8 cellular contexts compared by ENCODE assay signal in the genomic region with DNA sequence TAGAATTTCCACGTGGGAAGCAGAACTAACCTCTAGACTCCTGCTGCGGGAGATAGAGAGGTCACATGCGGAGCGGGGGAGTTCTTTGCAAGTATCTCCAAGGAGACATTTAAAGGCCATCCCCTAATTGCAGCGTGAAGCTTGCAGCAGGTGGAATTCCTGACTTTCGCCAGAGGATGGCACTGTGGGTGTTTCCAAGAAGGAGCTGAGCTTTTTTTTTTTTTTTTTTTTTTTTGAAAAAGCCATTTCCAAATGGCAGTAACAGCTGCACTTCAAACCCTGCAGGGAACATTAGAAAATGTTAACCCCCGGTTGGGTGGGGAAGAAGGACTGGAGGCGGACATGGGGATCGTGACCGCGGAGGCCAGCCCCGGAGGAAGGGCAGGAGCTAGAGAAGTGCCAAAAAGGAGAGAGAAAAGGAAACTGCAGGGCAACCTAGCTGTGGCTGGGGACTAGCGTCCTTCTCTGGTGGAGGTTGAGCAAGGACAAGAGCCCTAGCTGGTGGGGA.
DNase-seq lines count a peak whose midpoint lies in the region; ATAC-seq and TF ChIP-seq lines count a peak whose summit lies in the region.

No MANE protein-coding gene starts in this region.

- no peak overlapping the region for H3K4me3 Mint-ChIP-seq in activated CD8-positive, alpha-beta memory T cell treated with anti-CD3 and anti-CD28 coated beads, Interleukin-2, amount 10 ng/mL, durations not matched to agents 7 days and 5 days
- H3K4me3 Mint-ChIP-seq in dendritic cell treated with granulocyte-macrophage colony-stimulating factor and Interleukin-4, amounts not matched to agents 40 ng/mL and 50 ng/mL, for 4 days = peak overlapping the region; percentile 25

- no peaks in the 10 kb centered on the region for H3K27me3 Mint-ChIP-seq in activated CD8-positive, alpha-beta memory T cell treated with anti-CD3 and anti-CD28 coated beads, Interleukin-2, amount 10 ng/mL, durations not matched to agents 7 days and 5 days
- no peaks in the 10 kb centered on the region for H3K27me3 Mint-ChIP-seq in dendritic cell treated with granulocyte-macrophage colony-stimulating factor and Interleukin-4, amounts not matched to agents 40 ng/mL and 50 ng/mL, for 4 days

- no peaks in the 10 kb centered on the region for H3K9me3 Mint-ChIP-seq in activated CD8-positive, alpha-beta memory T cell treated with anti-CD3 and anti-CD28 coated beads, Interleukin-2, amount 10 ng/mL, durations not matched to agents 7 days and 5 days (ENCODE audit: low read depth)
- no peaks in the 10 kb centered on the region for H3K9me3 Mint-ChIP-seq in dendritic cell treated with granulocyte-macrophage colony-stimulating factor and Interleukin-4, amounts not matched to agents 40 ng/mL and 50 ng/mL, for 4 days

- 2% methylated on average over 13 of the region's 13 CpGs for whole genome bisulfite sequencing in suprapubic skin

- no peak overlapping the region for H3K27ac Mint-ChIP-seq in activated CD8-positive, alpha-beta memory T cell treated with anti-CD3 and anti-CD28 coated beads, Interleukin-2, amount 10 ng/mL, durations not matched to agents 7 days and 5 days
- H3K27ac Mint-ChIP-seq in dendritic cell treated with granulocyte-macrophage colony-stimulating factor and Interleukin-4, amounts not matched to agents 40 ng/mL and 50 ng/mL, for 4 days = no peak overlapping the region

- H3K4me3 ChIP-seq in LNCaP clone FGC (ENCODE audit: low read depth, low read length) (peak overlapping the region; percentile 20; the same call in 1 of the 2 replicates), left lung (no peak overlapping the region), suprapubic skin (peak overlapping the region; percentile 19)

- ATAC-seq in activated CD8-positive, alpha-beta memory T cell treated with anti-CD3 and anti-CD28 coated beads, Interleukin-2, amount 10 ng/mL, durations not matched to agents 7 days and 5 days = no peak
- ATAC-seq in left lung (peak; percentile 90), HG03280 (IDR thresholded peaks at IDR 0.05; ENCODE audit: unreplicated experiment) (no peak)

- H3K4me1 Mint-ChIP-seq in activated CD8-positive, alpha-beta memory T cell treated with anti-CD3 and anti-CD28 coated beads, Interleukin-2, amount 10 ng/mL, durations not matched to agents 7 days and 5 days = no peaks in the 10 kb centered on the region
- H3K4me1 Mint-ChIP-seq in dendritic cell treated with granulocyte-macrophage colony-stimulating factor and Interleukin-4, amounts not matched to agents 40 ng/mL and 50 ng/mL, for 4 days (ENCODE audit: low read depth) = peaks cover 7% of the 10 kb centered on the region

- H3K36me3 Mint-ChIP-seq in activated CD8-positive, alpha-beta memory T cell treated with anti-CD3 and anti-CD28 coated beads, Interleukin-2, amount 10 ng/mL, durations not matched to agents 7 days and 5 days = no peaks in the 10 kb centered on the region
- no peaks in the 10 kb centered on the region for H3K36me3 Mint-ChIP-seq in dendritic cell treated with granulocyte-macrophage colony-stimulating factor and Interleukin-4, amounts not matched to agents 40 ng/mL and 50 ng/mL, for 4 days (ENCODE audit: low read depth)

- TF ChIP-seq CTCF in LNCaP clone FGC (IDR thresholded peaks at IDR 0.05; ENCODE audit: control insufficient read depth, extremely low read depth, insufficient read depth) (peak; percentile 91), left lung (IDR thresholded peaks at IDR 0.05) (peak; percentile 61 to 77), suprapubic skin (IDR thresholded peaks at IDR 0.05) (peak in 1 of 2 donors; percentile 56)

- H3K36me3 ChIP-seq in left lung (no peaks in the 10 kb centered on the region), suprapubic skin (no peaks in the 10 kb centered on the region)

- TF ChIP-seq POLR2A in suprapubic skin (IDR thresholded peaks at IDR 0.05) = no peak

- H3K27ac ChIP-seq in left lung (no peak overlapping the region), suprapubic skin (no peak overlapping the region)

- H3K9me3 ChIP-seq in left lung = no peaks in the 10 kb centered on the region
- H3K9me3 ChIP-seq in suprapubic skin = no peaks in the 10 kb centered on the region

- no peak for TF ChIP-seq EP300 in suprapubic skin (IDR thresholded peaks at IDR 0.05)

- CTCF ChIA-PET in activated CD8-positive, alpha-beta memory T cell treated with anti-CD3 and anti-CD28 coated beads, Interleukin-2, amount 10 ng/mL, durations not matched to agents 7 days and 5 days (lab: Charles Lee) = interaction anchor here (0.7 to 0.8 kb wide), 3 partner anchors 141 to 1668 kb away, joined by 3 to 4 read pairs (median 4); no protein-coding TSS in a partner anchor

- H3K4me1 ChIP-seq in left lung = peaks cover 0 to 9% of the 10 kb centered on the region in 2 donors
- H3K4me1 ChIP-seq in suprapubic skin = peaks cover 6% of the 10 kb centered on the region

- intact Hi-C loops in dendritic cell treated with granulocyte-macrophage colony-stimulating factor and Interleukin-4, amounts not matched to agents 40 ng/mL and 50 ng/mL, for 4 days (cut with micrococcal nuclease) = no loop called here
- intact Hi-C loops in left lung (cut with DNase I) = no loop called here

- peak; percentile 41 for DNase-seq in activated CD8-positive, alpha-beta memory T cell treated with anti-CD3 and anti-CD28 coated beads, Interleukin-2, amount 10 ng/mL, durations not matched to agents 7 days and 5 days
- DNase-seq in activated CD8-positive, alpha-beta memory T cell treated with anti-CD3 and anti-CD28 coated beads, Interleukin-2, amount 50 U/mL, for 4 hours = no peak
- peak; percentile 40 for DNase-seq in LNCaP clone FGC (ENCODE audit: low read depth)
- DNase-seq in RKO (ENCODE audit: low spot score) = peak; percentile 73
- DNase-seq in left lung = peak in 1 of 2 donors; percentile 38
- DNase-seq in suprapubic skin (ENCODE audit: low spot score in 2 of 2) = no peak

- H3K27me3 ChIP-seq in left lung (no peaks in the 10 kb centered on the region), suprapubic skin (no peaks in the 10 kb centered on the region)

Comparison
In these comparisons a context has a peak if more than half of its experiments do, and no peak if none do; other contexts are left out.
1. DNase-seq: peak in activated CD8-positive, alpha-beta memory T cell treated with anti-CD3 and anti-CD28 coated beads, Interleukin-2, amount 10 ng/mL, durations not matched to agents 7 days and 5 days (single experiment), LNCaP clone FGC (single experiment) and RKO (single experiment); none in activated CD8-positive, alpha-beta memory T cell treated with anti-CD3 and anti-CD28 coated beads, Interleukin-2, amount 50 U/mL, for 4 hours (single experiment) and suprapubic skin (0 of 2).
2. H3K4me3 ChIP-seq: peak in LNCaP clone FGC (single experiment) and suprapubic skin (single experiment); none in left lung (0 of 2).